ENCODE assay signal across 8 cellular contexts in the genomic region with DNA sequence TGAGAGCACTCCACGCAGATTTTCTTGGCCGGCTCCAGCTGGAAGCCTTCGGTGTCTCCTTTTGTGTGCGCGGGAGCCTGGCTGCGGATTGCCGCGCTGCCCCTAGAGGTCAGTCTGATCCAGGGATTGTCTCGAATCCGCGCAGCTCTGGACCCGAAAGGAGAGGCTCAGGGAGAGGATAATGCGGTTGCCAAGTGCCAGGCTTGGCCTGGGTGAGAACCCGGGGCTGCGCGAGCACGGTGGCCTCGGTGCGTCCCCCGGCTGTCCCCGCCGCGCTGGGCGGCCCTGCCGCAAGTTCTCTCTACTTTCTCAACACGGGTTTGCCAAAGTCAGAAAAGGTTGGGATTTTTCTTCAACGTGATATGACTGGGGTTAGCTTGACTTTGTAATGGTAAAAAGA.
DNase-seq lines count a peak whose midpoint lies in the region; ATAC-seq and TF ChIP-seq lines count a peak whose summit lies in the region.

No MANE protein-coding gene starts in this region.

- no peak overlapping the region for H3K4me3 Mint-ChIP-seq in activated CD8-positive, alpha-beta memory T cell treated with anti-CD3 and anti-CD28 coated beads, Interleukin-2, amount 10 ng/mL, durations not matched to agents 7 days and 5 days

- no peak overlapping the region for H3K9ac ChIP-seq in MM.1S (ENCODE audit: low read length)

- ATAC-seq in SK-N-SH treated with all-trans-retinoic acid at 6 μM for 48 hours (peak; percentile 100), gastrocnemius medialis (no peak)
- ATAC-seq in activated CD8-positive, alpha-beta memory T cell treated with anti-CD3 and anti-CD28 coated beads, Interleukin-2, amount 10 ng/mL, durations not matched to agents 7 days and 5 days: no peak

- H3K4me1 ChIP-seq in MM.1S (ENCODE audit: low read length) (peaks cover 10% of the 10 kb centered on the region; the same call in 1 of the 2 replicates), ovary (ENCODE audit: insufficient read depth) (no peaks in the 10 kb centered on the region), gastrocnemius medialis (no peaks in the 10 kb centered on the region)

- WGBS in ovary, 3 donors: 1 to 2% (median 2%) methylated on average over 27 of the region's 27 CpGs

- peak in 2 of 3 experiments; percentile 48 to 64 for DNase-seq in NCI-H1417 (lab: John Stamatoyannopoulos, UW)
- no peak for DNase-seq in NCI-H1417 treated with DMSO at 0.1 percent for 48 hours (lab: John Stamatoyannopoulos, UW)
- DNase-seq in MM.1S: no peak
- DNase-seq in fibroblast of villous mesenchyme (ENCODE audit: low read depth): peak; percentile 6
- DNase-seq in ovary: peak in 4 of 5 donors; percentile 9 to 45 (median 32)
- no peak for DNase-seq in gastrocnemius medialis
- no peak for DNase-seq in activated CD8-positive, alpha-beta memory T cell treated with anti-CD3 and anti-CD28 coated beads, Interleukin-2, amount 10 ng/mL, durations not matched to agents 7 days and 5 days

- no peaks in the 10 kb centered on the region for H3K36me3 ChIP-seq in MM.1S (replicated peaks; ENCODE audit: insufficient read depth, low read length)
- no peaks in the 10 kb centered on the region for H3K36me3 ChIP-seq in ovary
- H3K36me3 ChIP-seq in gastrocnemius medialis: no peaks in the 10 kb centered on the region

- intact Hi-C loops in ovary (cut with DNase I): no loop called here
- intact Hi-C loops in gastrocnemius medialis (cut with DNase I; ENCODE audit: low total_unique reads): no loop called here

- peaks cover 7% of the 10 kb centered on the region for H3K27me3 Mint-ChIP-seq in activated CD8-positive, alpha-beta memory T cell treated with anti-CD3 and anti-CD28 coated beads, Interleukin-2, amount 10 ng/mL, durations not matched to agents 7 days and 5 days

- H4K20me1 ChIP-seq in MM.1S (ENCODE audit: insufficient read depth, low read length): no peaks in the 10 kb centered on the region

- no peaks in the 10 kb centered on the region for H3K79me2 ChIP-seq in MM.1S (ENCODE audit: low read length)

- no peak overlapping the region for H3K27ac Mint-ChIP-seq in activated CD8-positive, alpha-beta memory T cell treated with anti-CD3 and anti-CD28 coated beads, Interleukin-2, amount 10 ng/mL, durations not matched to agents 7 days and 5 days

- TF ChIP-seq CTCF in MM.1S (IDR thresholded peaks at IDR 0.05; ENCODE audit: low read length) (peak; percentile 36), fibroblast of villous mesenchyme (IDR thresholded peaks at IDR 0.05; ENCODE audit: insufficient read depth, low read depth, low read length) (peak; percentile 56), ovary (IDR thresholded peaks at IDR 0.05) (no peak), gastrocnemius medialis (IDR thresholded peaks at IDR 0.05 in 4 of 5, conservative IDR thresholded peaks at IDR 0.05 in 1 of 5) (peak in 2 of 5 experiments; percentile 25 to 47)

- in situ Hi-C loops in gastrocnemius medialis (cut with MboI; ENCODE audit: low sequenced_read_pairs in 4 of 4): no loop called here

- H3K4me3 ChIP-seq in MM.1S (ENCODE audit: low read length) (no peak overlapping the region), fibroblast of villous mesenchyme (ENCODE audit: low read depth, low read length) (no peak overlapping the region), ovary (no peak overlapping the region), gastrocnemius medialis (no peak overlapping the region)

- TF ChIP-seq EP300 in ovary (IDR thresholded peaks at IDR 0.05): no peak

- no peak overlapping the region for H2AFZ ChIP-seq in MM.1S (ENCODE audit: low read length)

- TF ChIP-seq POLR2A in ovary (IDR thresholded peaks at IDR 0.05): no peak
- TF ChIP-seq POLR2A in gastrocnemius medialis (IDR thresholded peaks at IDR 0.05): no peak

- no peaks in the 10 kb centered on the region for H3K9me2 ChIP-seq in MM.1S (replicated peaks; ENCODE audit: insufficient read depth, low read length)

- H3K27ac ChIP-seq in MM.1S (ENCODE audit: low read length) (no peak overlapping the region), ovary (no peak overlapping the region), gastrocnemius medialis (no peak overlapping the region)

- H3K27me3 ChIP-seq in MM.1S (replicated peaks; ENCODE audit: insufficient read depth, low read length) (no peaks in the 10 kb centered on the region), ovary (no peaks in the 10 kb centered on the region), gastrocnemius medialis (no peaks in the 10 kb centered on the region)

- CTCF ChIA-PET in activated CD8-positive, alpha-beta memory T cell treated with anti-CD3 and anti-CD28 coated beads, Interleukin-2, amount 10 ng/mL, durations not matched to agents 7 days and 5 days (lab: Charles Lee): no interaction called here

- no peaks in the 10 kb centered on the region for H3K9me3 Mint-ChIP-seq in activated CD8-positive, alpha-beta memory T cell treated with anti-CD3 and anti-CD28 coated beads, Interleukin-2, amount 10 ng/mL, durations not matched to agents 7 days and 5 days (ENCODE audit: low read depth)

- H3K9me3 ChIP-seq in MM.1S (replicated peaks; ENCODE audit: insufficient read depth, low read length): no peaks in the 10 kb centered on the region
- no peaks in the 10 kb centered on the region for H3K9me3 ChIP-seq in ovary
- H3K9me3 ChIP-seq in gastrocnemius medialis: no peaks in the 10 kb centered on the region

- H3K36me3 Mint-ChIP-seq in activated CD8-positive, alpha-beta memory T cell treated with anti-CD3 and anti-CD28 coated beads, Interleukin-2, amount 10 ng/mL, durations not matched to agents 7 days and 5 days: no peaks in the 10 kb centered on the region

- H3K4me1 Mint-ChIP-seq in activated CD8-positive, alpha-beta memory T cell treated with anti-CD3 and anti-CD28 coated beads, Interleukin-2, amount 10 ng/mL, durations not matched to agents 7 days and 5 days: no peaks in the 10 kb centered on the region

- H3K4me2 ChIP-seq in MM.1S (ENCODE audit: low read depth, low read length): no peak overlapping the region

- 0 out of 2 replicates have a peak, but pooled peaks cover 6% of the 10 kb centered on the region for H3F3A ChIP-seq in MM.1S (ENCODE audit: insufficient read depth, low read length)

TF ChIP-seq in SK-N-SH treated with all-trans-retinoic acid at 6 μM for 48 hours, 23 proteins besides CTCF, POLR2A, EP300 and RAD21:
- TF ChIP-seq, protein P1, sequence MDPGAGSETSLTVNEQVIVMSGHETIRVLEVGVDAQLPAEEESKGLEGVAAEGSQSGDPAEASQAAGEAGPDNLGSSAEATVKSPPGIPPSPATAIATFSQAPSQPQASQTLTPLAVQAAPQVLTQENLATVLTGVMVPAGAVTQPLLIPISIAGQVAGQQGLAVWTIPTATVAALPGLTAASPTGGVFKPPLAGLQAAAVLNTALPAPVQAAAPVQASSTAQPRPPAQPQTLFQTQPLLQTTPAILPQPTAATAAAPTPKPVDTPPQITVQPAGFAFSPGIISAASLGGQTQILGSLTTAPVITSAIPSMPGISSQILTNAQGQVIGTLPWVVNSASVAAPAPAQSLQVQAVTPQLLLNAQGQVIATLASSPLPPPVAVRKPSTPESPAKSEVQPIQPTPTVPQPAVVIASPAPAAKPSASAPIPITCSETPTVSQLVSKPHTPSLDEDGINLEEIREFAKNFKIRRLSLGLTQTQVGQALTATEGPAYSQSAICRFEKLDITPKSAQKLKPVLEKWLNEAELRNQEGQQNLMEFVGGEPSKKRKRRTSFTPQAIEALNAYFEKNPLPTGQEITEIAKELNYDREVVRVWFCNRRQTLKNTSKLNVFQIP (CRISPR knock-in tag; IDR thresholded peaks at IDR 0.05; ENCODE audit: borderline replicate concordance, low read depth): no peak
- TF ChIP-seq ZNF8 (CRISPR knock-in tag; IDR thresholded peaks at IDR 0.05): no peak
- TF ChIP-seq OSR1 (CRISPR knock-in tag; IDR thresholded peaks at IDR 0.05): no peak
- no peak for TF ChIP-seq TCF4 (CRISPR knock-in tag; IDR thresholded peaks at IDR 0.05; ENCODE audit: borderline replicate concordance)
- TF ChIP-seq, protein P2, sequence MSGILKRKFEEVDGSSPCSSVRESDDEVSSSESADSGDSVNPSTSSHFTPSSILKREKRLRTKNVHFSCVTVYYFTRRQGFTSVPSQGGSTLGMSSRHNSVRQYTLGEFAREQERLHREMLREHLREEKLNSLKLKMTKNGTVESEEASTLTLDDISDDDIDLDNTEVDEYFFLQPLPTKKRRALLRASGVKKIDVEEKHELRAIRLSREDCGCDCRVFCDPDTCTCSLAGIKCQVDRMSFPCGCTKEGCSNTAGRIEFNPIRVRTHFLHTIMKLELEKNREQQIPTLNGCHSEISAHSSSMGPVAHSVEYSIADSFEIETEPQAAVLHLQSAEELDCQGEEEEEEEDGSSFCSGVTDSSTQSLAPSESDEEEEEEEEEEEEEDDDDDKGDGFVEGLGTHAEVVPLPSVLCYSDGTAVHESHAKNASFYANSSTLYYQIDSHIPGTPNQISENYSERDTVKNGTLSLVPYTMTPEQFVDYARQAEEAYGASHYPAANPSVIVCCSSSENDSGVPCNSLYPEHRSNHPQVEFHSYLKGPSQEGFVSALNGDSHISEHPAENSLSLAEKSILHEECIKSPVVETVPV (CRISPR knock-in tag; IDR thresholded peaks at IDR 0.05): no peak
- TF ChIP-seq RARB (CRISPR knock-in tag; IDR thresholded peaks at IDR 0.05): no peak
- TF ChIP-seq SNAI2 (CRISPR knock-in tag; IDR thresholded peaks at IDR 0.05): no peak
- no peak for TF ChIP-seq BACH2 (CRISPR knock-in tag; IDR thresholded peaks at IDR 0.05; ENCODE audit: borderline replicate concordance)
- no peak for TF ChIP-seq TOX (CRISPR knock-in tag; IDR thresholded peaks at IDR 0.05; ENCODE audit: borderline replicate concordance)

Comparison
In these comparisons a context has a peak if more than half of its experiments do, and no peak if none do; other contexts are left out.
1. DNase-seq: peak in NCI-H1417 (2 of 3), fibroblast of villous mesenchyme (single experiment) and ovary (4 of 5); none in NCI-H1417 treated with DMSO at 0.1 percent for 48 hours (single experiment), MM.1S (single experiment), gastrocnemius medialis (0 of 2) and activated CD8-positive, alpha-beta memory T cell treated with anti-CD3 and anti-CD28 coated beads, Interleukin-2, amount 10 ng/mL, durations not matched to agents 7 days and 5 days (single experiment).
2. CTCF ChIP-seq: peak in MM.1S (single experiment) and fibroblast of villous mesenchyme (single experiment); none in ovary (0 of 3).